In genomic region chr11:396511-396947, GRCh38 we compare ENCODE assay signal across 10 cellular contexts. TPM values are rescaled to one million over a fixed set of nuclear protein-coding genes. Genes with fewer than 3 reads are reported as not detected.
DNase-seq lines count a peak whose midpoint lies in the region; ATAC-seq and TF ChIP-seq lines count a peak whose summit lies in the region.
"Had no signal": no experiment of that assay in that cellular context is flagged by ENCODE, and none has a peak within 500 bp of the region (broad histone marks: within the 10 kb centered on the region; RNA-seq: fewer than 3 reads in every experiment).

No MANE protein-coding gene starts in this region.

- peak; percentile 21 for ATAC-seq in HG03280 (IDR thresholded peaks at IDR 0.05; ENCODE audit: unreplicated experiment)
- ATAC-seq in activated T-helper 17 cell treated with anti-CD3 and anti-CD28 coated beads, Interleukin-2, amount 50 U/mL, for 72 hours (replicated peaks): peak; percentile 35
- ATAC-seq in GM18870 (IDR thresholded peaks at IDR 0.05; ENCODE audit: unreplicated experiment): no peak
- ATAC-seq in GM21526 (IDR thresholded peaks at IDR 0.05; ENCODE audit: low FRiP score, unreplicated experiment): no peak

- no peaks in the 10 kb centered on the region for H3K36me3 Mint-ChIP-seq in activated T-helper 17 cell treated with anti-CD3 and anti-CD28 coated beads, Interleukin-2, amount 50 U/mL, for 72 hours (ENCODE audit: low read depth)
- no peaks in the 10 kb centered on the region for H3K36me3 Mint-ChIP-seq in nephron progenitor cell (ENCODE audit: low read depth)

- H3K4me1 Mint-ChIP-seq in activated T-helper 17 cell treated with anti-CD3 and anti-CD28 coated beads, Interleukin-2, amount 50 U/mL, for 72 hours: no peaks in the 10 kb centered on the region
- H3K4me1 Mint-ChIP-seq in nephron progenitor cell: no peaks in the 10 kb centered on the region
- H3K4me1 Mint-ChIP-seq: neural crest cell had no signal

- no peaks in the 10 kb centered on the region for H3K9me3 Mint-ChIP-seq in activated T-helper 17 cell treated with anti-CD3 and anti-CD28 coated beads, Interleukin-2, amount 50 U/mL, for 72 hours
- H3K9me3 Mint-ChIP-seq in nephron progenitor cell: peaks cover 13% of the 10 kb centered on the region
- H3K9me3 Mint-ChIP-seq: T-helper 1 cell treated with Interleukin-12 subunit alpha and Interleukin-12 subunit beta and Interleukin-4 antibody, amounts not matched to agents 30 μg/mL and 1 μg/mL, for 36 hours had no signal

- H3K4me3 Mint-ChIP-seq in activated T-helper 17 cell treated with anti-CD3 and anti-CD28 coated beads, Interleukin-2, amount 50 U/mL, for 72 hours: no peak overlapping the region
- H3K4me3 Mint-ChIP-seq in nephron progenitor cell: no peak overlapping the region
- H3K4me3 Mint-ChIP-seq: neural crest cell; T-helper 1 cell treated with Interleukin-12 subunit alpha and Interleukin-12 subunit beta and Interleukin-4 antibody, amounts not matched to agents 30 μg/mL and 1 μg/mL, for 36 hours had no signal

- TF ChIP-seq CTCF in nephron progenitor cell (IDR thresholded peaks at IDR 0.05): no peak

- H3K27me3 Mint-ChIP-seq in activated T-helper 17 cell treated with anti-CD3 and anti-CD28 coated beads, Interleukin-2, amount 50 U/mL, for 72 hours: no peaks in the 10 kb centered on the region
- H3K27me3 Mint-ChIP-seq in nephron progenitor cell (ENCODE audit: low read depth, poor library complexity): peaks cover 11% of the 10 kb centered on the region

- peak; percentile 30 for DNase-seq in GM03348 (ENCODE audit: low spot score)
- DNase-seq in left kidney (ENCODE audit: low read depth, low spot score): peak; percentile 66
- no peak for DNase-seq in T-helper 1 cell
- DNase-seq in nephron progenitor cell: no peak

- no peak overlapping the region for H3K27ac Mint-ChIP-seq in activated T-helper 17 cell treated with anti-CD3 and anti-CD28 coated beads, Interleukin-2, amount 50 U/mL, for 72 hours
- no peak overlapping the region for H3K27ac Mint-ChIP-seq in nephron progenitor cell
- H3K27ac Mint-ChIP-seq: T-helper 1 cell treated with Interleukin-12 subunit alpha and Interleukin-12 subunit beta and Interleukin-4 antibody, amounts not matched to agents 30 μg/mL and 1 μg/mL, for 36 hours had no signal

RNA-seq across cellular contexts. Expression of gene PKP3, which starts 2.5 kb away (rescaled TPM):
- total RNA-seq in activated T-helper 17 cell treated with anti-CD3 and anti-CD28 coated beads, Interleukin-2, amount 50 U/mL, for 72 hours: not detected

RNA-seq across cellular contexts. Expression of gene SIGIRR, which starts 18.3 kb away (rescaled TPM):
- 10 to 100 TPM; 49.5 to 55.7 TPM for total RNA-seq in activated T-helper 17 cell treated with anti-CD3 and anti-CD28 coated beads, Interleukin-2, amount 50 U/mL, for 72 hours

RNA-seq across cellular contexts. Expression of gene B4GALNT4, which starts 27.2 kb away (rescaled TPM):
- 1 to 10 TPM; 1.4 to 9.4 TPM for total RNA-seq in activated T-helper 17 cell treated with anti-CD3 and anti-CD28 coated beads, Interleukin-2, amount 50 U/mL, for 72 hours

RNA-seq across cellular contexts. Expression of gene ANO9, which starts 45.3 kb away (rescaled TPM):
- 100 to 1,000 TPM in 1 of 2 donors, 10 to 100 TPM in 1; 36.0 to 119 TPM for total RNA-seq in activated T-helper 17 cell treated with anti-CD3 and anti-CD28 coated beads, Interleukin-2, amount 50 U/mL, for 72 hours
- total RNA-seq: neural crest cell had no signal

RNA-seq across cellular contexts. Expression of gene PTDSS2, which starts 53.5 kb away (rescaled TPM):
- total RNA-seq in activated T-helper 17 cell treated with anti-CD3 and anti-CD28 coated beads, Interleukin-2, amount 50 U/mL, for 72 hours: 10 to 100 TPM; 24.1 to 28.0 TPM

Comparison
In these comparisons a context has a peak if more than half of its experiments do, and no peak if none do; other contexts are left out.
1. DNase-seq: peak in GM03348 (single experiment) and left kidney (single experiment); none in T-helper 1 cell (0 of 5) and nephron progenitor cell (single experiment).
2. ATAC-seq: peak in HG03280 (single experiment) and activated T-helper 17 cell treated with anti-CD3 and anti-CD28 coated beads, Interleukin-2, amount 50 U/mL, for 72 hours (single experiment); none in GM18870 (single experiment) and GM21526 (single experiment).